ENCODE assay signal across 24 cellular contexts in genomic region chr9:69347607-69348006, GRCh38. TPM values are rescaled to one million over a fixed set of nuclear protein-coding genes. Genes with fewer than 3 reads are reported as not detected.
"Had no signal": no experiment of that assay in that cellular context is flagged by ENCODE, and none has a peak within 500 bp of the region (broad histone marks: within the 10 kb centered on the region; RNA-seq: fewer than 3 reads in every experiment).

No MANE protein-coding gene starts in this region.

- H3K27ac ChIP-seq: epithelial cell of prostate, right lobe of liver, testis had no signal

- FAIRE-seq: islet of Langerhans, small intestine, TTC549 had no signal

- H3K36me3 Mint-ChIP-seq: activated naive CD4-positive, alpha-beta T cell treated with anti-CD3 and anti-CD28 coated beads, Interleukin-2, amount 50 U/mL, for 24 hours; type B pancreatic cell had no signal

- DNase-seq: activated CD4-positive, alpha-beta T cell treated with anti-CD3 and anti-CD28 coated beads for 48 hours; activated CD4-positive, CD25-positive, alpha-beta regulatory T cell; activated CD8-positive, alpha-beta T cell treated with anti-CD3 and anti-CD28 coated beads, Interleukin-2, amount 10 ng/mL, durations not matched to agents 7 days and 5 days; activated effector memory CD4-positive, alpha-beta T cell treated with anti-CD3 and anti-CD28 coated beads, Interleukin-2, amount 50 U/mL, for 16 hours; activated T-cell treated with anti-CD3 and anti-CD28 coated beads, Interleukin-2, amount 50 U/mL, for 48 hours; effector memory CD8-positive, alpha-beta T cell; foreskin fibroblast; hippocampal formation; left colon; occipital lobe; right lobe of liver; small intestine; stimulated activated CD4-positive, alpha-beta T cell treated with anti-CD3 and anti-CD28 coated beads, Interleukin-15, amount 100 ng/mL, for 24 hours; stimulated activated CD4-positive, alpha-beta T cell treated with anti-CD3 and anti-CD28 coated beads, Interleukin-4, amount 100 ng/mL, for 1 hour; stimulated activated naive CD8-positive, alpha-beta T cell treated with anti-CD3 and anti-CD28 coated beads, Interleukin-15, amount 100 ng/mL, for 72 hours; testis had no signal

- H3K27ac Mint-ChIP-seq: activated CD8-positive, alpha-beta T cell treated with anti-CD3 and anti-CD28 coated beads, Interleukin-2, amount 10 ng/mL, durations not matched to agents 7 days and 5 days; activated naive CD4-positive, alpha-beta T cell treated with anti-CD3 and anti-CD28 coated beads, Interleukin-2, amount 50 U/mL, for 24 hours; effector memory CD8-positive, alpha-beta T cell; progenitor cell of endocrine pancreas; T-helper 2 cell treated with Interferon-gamma antibody and Interleukin-4, amounts not matched to agents 5 μg/mL and 100 μg/mL, for 36 hours; type B pancreatic cell had no signal

- H3K4me3 Mint-ChIP-seq: activated CD8-positive, alpha-beta T cell treated with anti-CD3 and anti-CD28 coated beads, Interleukin-2, amount 10 ng/mL, durations not matched to agents 7 days and 5 days; activated naive CD4-positive, alpha-beta T cell treated with anti-CD3 and anti-CD28 coated beads, Interleukin-2, amount 50 U/mL, for 24 hours; effector memory CD8-positive, alpha-beta T cell; stimulated activated naive CD8-positive, alpha-beta T cell treated with anti-CD3 and anti-CD28 coated beads, Interleukin-15, amount 100 ng/mL, for 72 hours; T-helper 2 cell treated with Interferon-gamma antibody and Interleukin-4, amounts not matched to agents 5 μg/mL and 100 μg/mL, for 36 hours; type B pancreatic cell had no signal

- H3K9me3 Mint-ChIP-seq: activated naive CD4-positive, alpha-beta T cell treated with anti-CD3 and anti-CD28 coated beads, Interleukin-2, amount 50 U/mL, for 24 hours; effector memory CD8-positive, alpha-beta T cell; stimulated activated naive CD8-positive, alpha-beta T cell treated with anti-CD3 and anti-CD28 coated beads, Interleukin-15, amount 100 ng/mL, for 72 hours; T-helper 2 cell treated with Interferon-gamma antibody and Interleukin-4, amounts not matched to agents 5 μg/mL and 100 μg/mL, for 36 hours; type B pancreatic cell had no signal

- ATAC-seq: activated CD8-positive, alpha-beta T cell treated with anti-CD3 and anti-CD28 coated beads, Interleukin-2, amount 10 ng/mL, durations not matched to agents 7 days and 5 days; effector memory CD8-positive, alpha-beta T cell; left colon; right lobe of liver; stimulated activated naive CD8-positive, alpha-beta T cell treated with anti-CD3 and anti-CD28 coated beads, Interleukin-15, amount 100 ng/mL, for 72 hours had no signal

- H3K27me3 ChIP-seq: right lobe of liver, testis had no signal

- H3K27me3 Mint-ChIP-seq: progenitor cell of endocrine pancreas, type B pancreatic cell had no signal

- H3K4me1 ChIP-seq: right lobe of liver had no signal

- H3K4me3 ChIP-seq: lung, right lobe of liver, testis had no signal

- H3K9me3 ChIP-seq: right lobe of liver, testis had no signal

- H3K36me3 ChIP-seq: right lobe of liver had no signal

- H3K4me1 Mint-ChIP-seq: activated naive CD4-positive, alpha-beta T cell treated with anti-CD3 and anti-CD28 coated beads, Interleukin-2, amount 50 U/mL, for 24 hours; stimulated activated naive CD8-positive, alpha-beta T cell treated with anti-CD3 and anti-CD28 coated beads, Interleukin-15, amount 100 ng/mL, for 72 hours had no signal

RNA-seq across cellular contexts. Expression of gene ENTREP1, which starts 22.6 kb away (rescaled TPM):
- total RNA-seq: activated CD8-positive, alpha-beta T cell treated with anti-CD3 and anti-CD28 coated beads, Interleukin-2, amount 10 ng/mL, durations not matched to agents 7 days and 5 days had no signal
